Comparison of ENCODE assay signal across 1 cellular context in genomic region chr13:27643334-27644158, GRCh38.
A peak's percentile ranks its signal among the peaks of the same experiment; 100 is the strongest.
TF ChIP-seq lines count a peak whose summit lies in the region.

No MANE protein-coding gene starts in this region.

TF ChIP-seq in K562, 482 proteins besides CTCF, POLR2A, EP300 and RAD21:
- TF ChIP-seq ARHGAP35 (IDR thresholded peaks at IDR 0.05; ENCODE audit: partially characterized antibody): no peak
- TF ChIP-seq CUX1 (CRISPR knock-in tag; IDR thresholded peaks at IDR 0.05): no peak
- TF ChIP-seq, protein P1, sequence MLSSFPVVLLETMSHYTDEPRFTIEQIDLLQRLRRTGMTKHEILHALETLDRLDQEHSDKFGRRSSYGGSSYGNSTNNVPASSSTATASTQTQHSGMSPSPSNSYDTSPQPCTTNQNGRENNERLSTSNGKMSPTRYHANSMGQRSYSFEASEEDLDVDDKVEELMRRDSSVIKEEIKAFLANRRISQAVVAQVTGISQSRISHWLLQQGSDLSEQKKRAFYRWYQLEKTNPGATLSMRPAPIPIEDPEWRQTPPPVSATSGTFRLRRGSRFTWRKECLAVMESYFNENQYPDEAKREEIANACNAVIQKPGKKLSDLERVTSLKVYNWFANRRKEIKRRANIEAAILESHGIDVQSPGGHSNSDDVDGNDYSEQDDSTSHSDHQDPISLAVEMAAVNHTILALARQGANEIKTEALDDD (IDR thresholded peaks at IDR 0.05): peak; percentile 25; the same call in 1 of the 2 replicates
- TF ChIP-seq RBM15 (IDR thresholded peaks at IDR 0.05; ENCODE audit: insufficient read depth, low read length): no peak
- no peak for TF ChIP-seq ZNF316 (IDR thresholded peaks at IDR 0.05)
